16 cellular contexts compared by ENCODE assay signal in genomic region chr10:124640056-124640455, GRCh38.
DNase-seq lines count a peak whose midpoint lies in the region; ATAC-seq, FAIRE-seq and TF ChIP-seq lines count a peak whose summit lies in the region.
"Had no signal": no experiment of that assay in that cellular context is flagged by ENCODE, and none has a peak within 500 bp of the region (broad histone marks: within the 10 kb centered on the region; RNA-seq: fewer than 3 reads in every experiment).

No MANE protein-coding gene starts in this region.

- intact Hi-C loops in stomach (cut with DNase I; ENCODE audit: low total_unique reads) = no loop called here

- peaks cover 0 to 7% (median 7%) of the 10 kb centered on the region in 4 donors for H3K36me3 ChIP-seq in stomach
- H3K36me3 ChIP-seq: right lobe of liver, SJCRH30, vagina had no signal

- peaks cover 27% of the 10 kb centered on the region for H3K36me3 Mint-ChIP-seq in activated T-helper 17 cell treated with anti-CD3 and anti-CD28 coated beads, Interleukin-2, amount 50 U/mL, for 72 hours (ENCODE audit: low read depth)
- peaks cover 6% of the 10 kb centered on the region for H3K36me3 Mint-ChIP-seq in mesothelial cell of epicardium

- H3K27me3 ChIP-seq in stomach = no peaks in the 10 kb centered on the region
- H3K27me3 ChIP-seq: right lobe of liver, SJCRH30, vagina had no signal

- no peaks in the 10 kb centered on the region for H3K27me3 Mint-ChIP-seq in activated T-helper 17 cell treated with anti-CD3 and anti-CD28 coated beads, Interleukin-2, amount 50 U/mL, for 72 hours
- no peaks in the 10 kb centered on the region for H3K27me3 Mint-ChIP-seq in mesothelial cell of epicardium (ENCODE audit: low read depth)

- TF ChIP-seq POLR2A in GM12891 (IDR thresholded peaks at IDR 0.05; ENCODE audit: low read depth, low read length) = no peak
- TF ChIP-seq POLR2A in stomach (IDR thresholded peaks at IDR 0.05) = no peak

- peaks cover 40% of the 10 kb centered on the region for H3K4me1 Mint-ChIP-seq in activated T-helper 17 cell treated with anti-CD3 and anti-CD28 coated beads, Interleukin-2, amount 50 U/mL, for 72 hours
- H3K4me1 Mint-ChIP-seq in mesothelial cell of epicardium = peaks cover 15% of the 10 kb centered on the region

- WGBS in stomach, 5 donors = 81 to 93% (median 85%) methylated on average over 3 to 7 of the region's 7 CpGs

- H3K27ac ChIP-seq in stomach = peak overlapping the region in 3 of 5 donors; percentile 32 to 67 (median 62)
- H3K27ac ChIP-seq: SJCRH30 had no signal

- DNase-seq in GM12891 (ENCODE audit: insufficient read length, low spot score) = no peak
- DNase-seq in mesothelial cell of epicardium (ENCODE audit: low spot score in 2 of 2, unreplicated experiment in 2 of 2) = no peak
- no peak for DNase-seq in stomach
- no peak for DNase-seq in NCI-H748 treated with DMSO at 0.1 percent for 48 hours (lab: John Stamatoyannopoulos, UW)
- no peak for DNase-seq in DMS79 treated with DMSO at 0.1 percent for 48 hours (lab: John Stamatoyannopoulos, UW)
- no peak for DNase-seq in stimulated activated CD4-positive, alpha-beta T cell treated with anti-CD3 and anti-CD28 coated beads, Interleukin-12 subunit alpha, Interleukin-12 subunit beta, amount 100 ng/mL, for 4 hours
- DNase-seq: hypothalamus; left colon; NCI-H1105; right lobe of liver; SJCRH30; stimulated activated CD4-positive, alpha-beta T cell treated with anti-CD3 and anti-CD28 coated beads, Interleukin-4, amount 100 ng/mL, for 24 hours had no signal

- H3K9me3 Mint-ChIP-seq in activated T-helper 17 cell treated with anti-CD3 and anti-CD28 coated beads, Interleukin-2, amount 50 U/mL, for 72 hours = no peaks in the 10 kb centered on the region
- H3K9me3 Mint-ChIP-seq in mesothelial cell of epicardium = no peaks in the 10 kb centered on the region
- H3K9me3 Mint-ChIP-seq: nephron had no signal

- no peaks in the 10 kb centered on the region for H3K9me3 ChIP-seq in stomach
- H3K9me3 ChIP-seq: right lobe of liver, SJCRH30, vagina had no signal

- no peak overlapping the region for H3K4me3 Mint-ChIP-seq in activated T-helper 17 cell treated with anti-CD3 and anti-CD28 coated beads, Interleukin-2, amount 50 U/mL, for 72 hours
- no peak overlapping the region for H3K4me3 Mint-ChIP-seq in mesothelial cell of epicardium
- H3K4me3 Mint-ChIP-seq: nephron had no signal

- ATAC-seq in activated T-helper 17 cell treated with anti-CD3 and anti-CD28 coated beads, Interleukin-2, amount 50 U/mL, for 72 hours (replicated peaks) = no peak

- H3K4me1 ChIP-seq in stomach = peaks cover 14 to 73% (median 44%) of the 10 kb centered on the region in 4 donors
- H3K4me1 ChIP-seq: SJCRH30 had no signal

- peak; percentile 31 for FAIRE-seq in GM12891 (lab: Jason Lieb, UNC)
- FAIRE-seq: TTC549 had no signal

- H3K27ac Mint-ChIP-seq in activated T-helper 17 cell treated with anti-CD3 and anti-CD28 coated beads, Interleukin-2, amount 50 U/mL, for 72 hours = peak overlapping the region; percentile 85
- H3K27ac Mint-ChIP-seq in mesothelial cell of epicardium = peak overlapping the region; percentile 36
- H3K27ac Mint-ChIP-seq: nephron had no signal

- TF ChIP-seq EP300 in stomach (IDR thresholded peaks at IDR 0.05) = no peak

- no peak overlapping the region for H3K4me3 ChIP-seq in stomach
- H3K4me3 ChIP-seq: right lobe of liver, SJCRH30, vagina had no signal

- TF ChIP-seq CTCF in mesothelial cell of epicardium (IDR thresholded peaks at IDR 0.05; ENCODE audit: unreplicated experiment) (no peak), stomach (IDR thresholded peaks at IDR 0.05) (no peak)

TF ChIP-seq in GM12891, 5 proteins besides CTCF, POLR2A, EP300 and RAD21:
- TF ChIP-seq POLR2AphosphoS5 (IDR thresholded peaks at IDR 0.05; ENCODE audit: low read depth, low read length) = no peak
- TF ChIP-seq POU2F2 (IDR thresholded peaks at IDR 0.05; ENCODE audit: low read depth, low read length) = no peak
